In genomic region chr2:88827821-88828220, GRCh38 we compare ENCODE assay signal across 25 cellular contexts.
A peak's percentile ranks its signal among the peaks of the same experiment; 100 is the strongest.
DNase-seq lines count a peak whose midpoint lies in the region; ATAC-seq and TF ChIP-seq lines count a peak whose summit lies in the region.
"Had no signal": no experiment of that assay in that cellular context is flagged by ENCODE, and none has a peak within 500 bp of the region (broad histone marks: within the 10 kb centered on the region; RNA-seq: fewer than 3 reads in every experiment).

No MANE protein-coding gene starts in this region.

- H3K4me3 ChIP-seq in upper lobe of left lung: no peak overlapping the region
- H3K4me3 ChIP-seq in thyroid gland (replicated peaks in 1 of 3): no peak overlapping the region
- H3K4me3 ChIP-seq: coronary artery, GM23248, SJCRH30, skin epidermis had no signal

- H3K27me3 ChIP-seq in upper lobe of left lung (no peaks in the 10 kb centered on the region), thyroid gland (no peaks in the 10 kb centered on the region)
- H3K27me3 ChIP-seq: neutrophil had no signal

- TF ChIP-seq POLR2A in upper lobe of left lung (IDR thresholded peaks at IDR 0.05) (no peak), thyroid gland (IDR thresholded peaks at IDR 0.05) (no peak)

- intact Hi-C loops in Right ventricle myocardium superior (cut with DNase I) (no loop called here), cardiac septum (cut with DNase I) (loop anchor here (5.0 kb wide), 1 partner anchor 91 kb away; no protein-coding TSS in a partner anchor), thyroid gland (cut with DNase I) (no loop called here)

- H3K9me3 ChIP-seq in upper lobe of left lung (no peaks in the 10 kb centered on the region), thyroid gland (no peaks in the 10 kb centered on the region)
- H3K9me3 ChIP-seq: neutrophil, SJCRH30 had no signal

- H3K4me1 ChIP-seq in upper lobe of left lung: peaks cover 0 to 4% (median 2%) of the 10 kb centered on the region in 4 donors
- no peaks in the 10 kb centered on the region for H3K4me1 ChIP-seq in thyroid gland
- H3K4me1 ChIP-seq: SJCRH30 had no signal

- H3K27ac ChIP-seq in upper lobe of left lung (peak overlapping the region in 3 of 4 donors; percentile 35 to 73 (median 67)), thyroid gland (no peak overlapping the region)
- H3K27ac ChIP-seq: 22Rv1, GM23248, neutrophil, SJCRH30, VCaP had no signal

- 69 to 77% methylated on average over 6 of the region's 6 CpGs for whole genome bisulfite sequencing in upper lobe of left lung, 2 donors
- WGBS in thyroid gland, 2 donors: 78 to 82% methylated on average over 6 of the region's 6 CpGs

- no peak for TF ChIP-seq EP300 in upper lobe of left lung (IDR thresholded peaks at IDR 0.05)

- DNase-seq in Right ventricle myocardium superior (no peak), cardiac septum (ENCODE audit: low spot score) (no peak), glomerular endothelial cell (ENCODE audit: extremely low read depth, low read depth, low spot score) (peak; percentile 63), lung microvascular endothelial cell (ENCODE audit: low read depth in 2 of 2) (peak; percentile 84 to 88), upper lobe of left lung (no peak), DMS53 treated with DMSO at 0.1 percent for 48 hours (lab: John Stamatoyannopoulos, UW; ENCODE audit: unreplicated experiment) (no peak), NCI-H2029 (lab: John Stamatoyannopoulos, UW) (no peak), thyroid gland (no peak)
- DNase-seq: activated CD4-positive, alpha-beta T cell treated with anti-CD3 and anti-CD28 coated beads for 4 hours; activated effector memory CD4-positive, alpha-beta T cell treated with Interleukin-2 at 50 U/mL for 16 hours; Calu3; DND-41; GM23248; hypothalamus; midbrain; naive B cell; NCI-H1436; SJCRH30; stimulated activated naive CD4-positive, alpha-beta T cell treated with Interleukin-2 at 50 U/mL for 16 hours; T-helper 9 cell had no signal

- TF ChIP-seq CTCF in upper lobe of left lung (IDR thresholded peaks at IDR 0.05): no peak
- no peak for TF ChIP-seq CTCF in thyroid gland (IDR thresholded peaks at IDR 0.05)

- H3K36me3 ChIP-seq in upper lobe of left lung (no peaks in the 10 kb centered on the region), thyroid gland (no peaks in the 10 kb centered on the region)
- H3K36me3 ChIP-seq: neutrophil, SJCRH30 had no signal

- ATAC-seq in Right ventricle myocardium superior (ENCODE audit: poor library complexity) (peak; percentile 38), upper lobe of left lung (ENCODE audit: low FRiP score in 2 of 2) (peak in 1 of 2 donors; percentile 13)

Comparison
In these comparisons a context has a peak if more than half of its experiments do, and no peak if none do; other contexts are left out.
1. DNase-seq: peak in glomerular endothelial cell (single experiment) and lung microvascular endothelial cell (2 of 2); none in Right ventricle myocardium superior (single experiment), cardiac septum (single experiment), upper lobe of left lung (0 of 2), DMS53 treated with DMSO at 0.1 percent for 48 hours (single experiment), NCI-H2029 (single experiment) and thyroid gland (0 of 2).
2. H3K27ac ChIP-seq: peak in upper lobe of left lung (3 of 4); none in thyroid gland (0 of 3).